ENCODE assay signal across 1 cellular context in genomic region chr7:45031829-45032228, GRCh38.
TF ChIP-seq lines count a peak whose summit lies in the region.

No MANE protein-coding gene starts in this region.

TF ChIP-seq in H1, 55 proteins besides CTCF, POLR2A, EP300 and RAD21:
- 0 out of 2 replicates have a peak, but pooled peaks have one; percentile 20 for TF ChIP-seq TEAD4 (IDR thresholded peaks at IDR 0.05; ENCODE audit: low read depth, low read length)
- no peak for TF ChIP-seq ASH2L (IDR thresholded peaks at IDR 0.05; ENCODE audit: low read length)
- TF ChIP-seq CHD2 (IDR thresholded peaks at IDR 0.05; ENCODE audit: low read length) = no peak
